Comparison of ENCODE assay signal across 8 cellular contexts in genomic region chr6:170291271-170292110, GRCh38. TPM values are rescaled to one million over a fixed set of nuclear protein-coding genes. Genes with fewer than 3 reads are reported as not detected.
DNase-seq lines count a peak whose midpoint lies in the region; ATAC-seq and TF ChIP-seq lines count a peak whose summit lies in the region.

No MANE protein-coding gene starts in this region.

- H3K4me3 ChIP-seq in Peyer's patch (peak overlapping the region; percentile 49 to 78 (median 64)), astrocyte of the spinal cord (ENCODE audit: low read depth, low read length) (peak overlapping the region; percentile 23), iPS DF 6.9 (ENCODE audit: low read length) (peak overlapping the region; percentile 48; the same call in 1 of the 2 replicates)

- TF ChIP-seq POLR2A in Peyer's patch (IDR thresholded peaks at IDR 0.05), result peak in 1 of 2 donors; percentile 25

- H3K27me3 ChIP-seq in Peyer's patch (peaks cover 0 to 40% of the 10 kb centered on the region in 2 donors), iPS DF 6.9 (ENCODE audit: control insufficient read depth, insufficient read depth, low read length) (peaks cover 68% of the 10 kb centered on the region)

- H3K9me3 ChIP-seq in Peyer's patch (no peaks in the 10 kb centered on the region), iPS DF 6.9 (ENCODE audit: control insufficient read depth, insufficient read depth, low read length) (no peaks in the 10 kb centered on the region)

- H3K4me1 ChIP-seq in Peyer's patch, result peaks cover 5 to 65% (median 29%) of the 10 kb centered on the region in 4 donors
- peaks cover 23% of the 10 kb centered on the region for H3K4me1 ChIP-seq in iPS DF 6.9 (ENCODE audit: control insufficient read depth, insufficient read depth, low read length)

- in situ Hi-C loops in astrocyte of the spinal cord (cut with HindIII; ENCODE audit: low sequenced_read_pairs), result no loop called here

- H3K27ac ChIP-seq in Peyer's patch (peak overlapping the region; percentile 67 to 90 (median 79)), iPS DF 6.9 (ENCODE audit: low read length) (no peak overlapping the region)

- DNase-seq in EH (ENCODE audit: low read depth) (peak; percentile 46), Peyer's patch (peak; percentile 57 to 87 (median 78)), astrocyte of the spinal cord (ENCODE audit: low read depth, low spot score) (no peak), iPS DF 6.9 (ENCODE audit: low read depth, low spot score) (no peak), putamen (ENCODE audit: low spot score) (peak; percentile 85)

- H3K36me3 ChIP-seq in Peyer's patch (peaks cover 0 to 7% (median 0%) of the 10 kb centered on the region in 3 donors), iPS DF 6.9 (ENCODE audit: control insufficient read depth, insufficient read depth, low read length) (no peaks in the 10 kb centered on the region)

- WGBS in iPS DF 6.9 (ENCODE audit: insufficient coverage, insufficient read length), result no CpG with 5 or more reads among the region's 87 CpGs

- peak; percentile 26 for ATAC-seq in HG03442 (IDR thresholded peaks at IDR 0.05; ENCODE audit: unreplicated experiment)
- ATAC-seq in HG03095 (IDR thresholded peaks at IDR 0.05; ENCODE audit: unreplicated experiment), result no peak
- no peak for ATAC-seq in GM21390 (IDR thresholded peaks at IDR 0.05; ENCODE audit: unreplicated experiment)

- TF ChIP-seq CTCF in Peyer's patch (IDR thresholded peaks at IDR 0.05) (no peak), astrocyte of the spinal cord (IDR thresholded peaks at IDR 0.05; ENCODE audit: low read depth, low read length) (no peak)

RNA-seq across cellular contexts. Expression of gene DLL1, which starts 0.6 kb away (rescaled TPM):
- 10 to 100 TPM; 16.3 to 89.1 (median 32.3) TPM for total RNA-seq in Peyer's patch

RNA-seq across cellular contexts. Expression of gene FAM120B, which starts 15.1 kb away (rescaled TPM):
- 10 to 100 TPM; 22.1 to 50.3 (median 38.1) TPM for total RNA-seq in Peyer's patch

Comparison
In these comparisons a context has a peak if more than half of its experiments do, and no peak if none do; other contexts are left out.
1. DNase-seq: peak in EH (single experiment), Peyer's patch (3 of 3) and putamen (single experiment); none in astrocyte of the spinal cord (single experiment) and iPS DF 6.9 (single experiment).
2. Peak in every context shown above with its lines, with median percentiles within 50 percentile points of each other: H3K4me3 ChIP-seq.